In genomic region chr15:86163771-86164170, GRCh38 we compare ENCODE assay signal across 1 cellular context.
TF ChIP-seq lines count a peak whose summit lies in the region.

No MANE protein-coding gene starts in this region.

TF ChIP-seq in HepG2, 621 proteins besides CTCF, POLR2A, EP300 and RAD21 (continued from another document):
- TF ChIP-seq E2F2 (CRISPR knock-in tag; IDR thresholded peaks at IDR 0.05; ENCODE audit: borderline replicate concordance) (no peak), NRL (CRISPR knock-in tag; IDR thresholded peaks at IDR 0.05; ENCODE audit: borderline replicate concordance) (no peak), PITX1 (CRISPR knock-in tag; IDR thresholded peaks at IDR 0.05) (no peak), ZNF558 (CRISPR knock-in tag; IDR thresholded peaks at IDR 0.05; ENCODE audit: borderline replicate concordance) (no peak), MAF1 (CRISPR knock-in tag; IDR thresholded peaks at IDR 0.05; ENCODE audit: borderline replicate concordance) (no peak), MATR3 (CRISPR knock-in tag; IDR thresholded peaks at IDR 0.05) (no peak), ZNF468 (CRISPR knock-in tag; IDR thresholded peaks at IDR 0.05) (no peak), SETDB1 (CRISPR knock-in tag; IDR thresholded peaks at IDR 0.05; ENCODE audit: borderline replicate concordance) (no peak), ZC3H4 (CRISPR knock-in tag; IDR thresholded peaks at IDR 0.05; ENCODE audit: borderline replicate concordance) (no peak), ATF1 (CRISPR knock-in tag; IDR thresholded peaks at IDR 0.05) (no peak), HOXA5 (CRISPR knock-in tag; IDR thresholded peaks at IDR 0.05) (no peak), ZNF274 (CRISPR knock-in tag; IDR thresholded peaks at IDR 0.05) (no peak), ARID5B (CRISPR knock-in tag; IDR thresholded peaks at IDR 0.05) (no peak), HNF4G (IDR thresholded peaks at IDR 0.05; ENCODE audit: borderline replicate concordance, low read depth, low read length) (no peak), HNF4G (CRISPR knock-in tag; IDR thresholded peaks at IDR 0.05; ENCODE audit: borderline replicate concordance, low read depth) (no peak), KLF13 (CRISPR knock-in tag; IDR thresholded peaks at IDR 0.05) (no peak)
TF ChIP-seq in HepG2: peak in this region for 0.
